In the genomic region with DNA sequence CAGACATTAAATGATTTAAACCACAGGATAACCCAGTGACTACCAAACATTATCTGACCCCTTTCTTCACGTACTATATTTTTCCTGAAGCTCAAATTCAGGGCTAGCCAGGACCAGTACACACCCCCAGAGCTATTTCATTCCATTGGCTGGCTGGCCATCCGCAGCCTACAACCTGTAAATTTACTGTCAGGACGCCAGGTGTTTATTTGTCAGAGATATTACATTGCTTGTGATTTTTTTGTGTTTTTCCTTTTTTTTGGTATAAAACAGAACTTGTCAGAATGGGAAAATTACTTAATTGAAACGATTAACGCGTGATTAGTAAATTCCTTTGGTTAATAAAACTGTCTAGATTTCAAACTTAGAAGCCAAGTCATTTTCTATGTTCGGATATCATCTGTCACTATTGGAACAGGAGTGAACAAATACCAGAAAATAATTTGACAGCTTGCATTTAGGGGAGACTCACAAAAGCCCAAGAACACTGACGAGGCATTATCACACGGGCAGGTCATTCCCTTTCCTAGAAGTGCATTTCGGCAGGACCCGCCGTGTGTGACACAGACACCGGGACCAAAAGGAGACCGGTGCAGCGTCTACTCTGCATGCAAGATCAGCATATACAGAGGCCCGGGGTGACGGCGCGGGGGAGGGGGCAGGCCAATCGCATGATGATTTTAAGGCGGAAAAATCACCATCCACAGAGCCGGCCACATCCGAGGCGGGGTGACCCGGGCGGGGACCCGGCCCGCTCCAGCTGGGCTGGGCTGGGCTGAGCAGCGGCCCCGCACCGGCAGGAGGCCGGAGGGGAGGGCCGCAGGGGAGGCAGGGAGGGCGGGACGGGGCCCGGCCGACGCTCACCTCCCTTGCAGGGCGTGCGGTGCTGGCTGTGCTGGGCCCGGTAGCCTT, we compare ENCODE assay signal across 8 cellular contexts. TPM values are rescaled to one million over a fixed set of nuclear protein-coding genes. Genes with fewer than 3 reads are reported as not detected.
A peak's percentile ranks its signal among the peaks of the same experiment; 100 is the strongest.
DNase-seq lines count a peak whose midpoint lies in the region; TF ChIP-seq lines count a peak whose summit lies in the region.

No MANE protein-coding gene starts in this region.

- H3K4me3 ChIP-seq in GM12875 (ENCODE audit: low read depth, low read length) (peak overlapping the region; percentile 74), MG63 (peak overlapping the region; percentile 67), liver (ENCODE audit: low read depth in 1 of 3, low read length in 3 of 3) (peak overlapping the region; percentile 85 to 99 (median 95))

- peaks cover 35 to 36% of the 10 kb centered on the region in 2 experiments for H3K4me1 Mint-ChIP-seq in H9
- H3K4me1 Mint-ChIP-seq in dendritic cell treated with granulocyte-macrophage colony-stimulating factor and Interleukin-4, amounts not matched to agents 40 ng/mL and 50 ng/mL, for 4 days (ENCODE audit: low read depth): peaks cover 41% of the 10 kb centered on the region

- peaks cover 1 to 20% (median 9%) of the 10 kb centered on the region in 3 experiments; a peak in 6 of 7 replicates for H3K36me3 Mint-ChIP-seq in H9 (ENCODE audit: insufficient read depth in 1 of 3, low read depth in 3 of 3)
- peaks cover 63% of the 10 kb centered on the region for H3K36me3 Mint-ChIP-seq in dendritic cell treated with granulocyte-macrophage colony-stimulating factor and Interleukin-4, amounts not matched to agents 40 ng/mL and 50 ng/mL, for 4 days (ENCODE audit: low read depth)

- peak overlapping the region; percentile 89 for H3K4me2 ChIP-seq in H9 (ENCODE audit: insufficient read depth, insufficient read length, low read length)

- H3K9ac ChIP-seq in H9 (ENCODE audit: extremely low read depth, insufficient read length, low read length) (peak overlapping the region; percentile 87), liver (ENCODE audit: low read depth in 1 of 2, low read length in 2 of 2) (peak overlapping the region; percentile 70 to 92)

- H3K9me3 ChIP-seq in H9 (ENCODE audit: control insufficient read depth, low read depth, low read length) (no peaks in the 10 kb centered on the region), MG63 (no peaks in the 10 kb centered on the region), liver (ENCODE audit: control insufficient read depth in 4 of 4, low read length in 3 of 4) (no peaks in the 10 kb centered on the region)

- H4K5ac ChIP-seq in H9 (ENCODE audit: insufficient read length, low read depth, low read length): no peak overlapping the region

- no peaks in the 10 kb centered on the region for H3K27me3 ChIP-seq in H9 (ENCODE audit: insufficient read depth, low read length)
- H3K27me3 ChIP-seq in MG63: no peaks in the 10 kb centered on the region
- no peaks in the 10 kb centered on the region for H3K27me3 ChIP-seq in liver (ENCODE audit: control insufficient read depth in 4 of 4, insufficient read depth in 4 of 4, low read length in 3 of 4)

- peaks cover 0 to 3% of the 10 kb centered on the region in 2 experiments; a peak in 1 of 5 replicates for H3K9me3 Mint-ChIP-seq in H9
- H3K9me3 Mint-ChIP-seq in dendritic cell treated with granulocyte-macrophage colony-stimulating factor and Interleukin-4, amounts not matched to agents 40 ng/mL and 50 ng/mL, for 4 days: no peaks in the 10 kb centered on the region

- peaks cover 6% of the 10 kb centered on the region for H3K23me2 ChIP-seq in H9 (ENCODE audit: insufficient read length, low read depth, low read length, poor library complexity, severe bottlenecking)

- intact Hi-C loops in dendritic cell treated with granulocyte-macrophage colony-stimulating factor and Interleukin-4, amounts not matched to agents 40 ng/mL and 50 ng/mL, for 4 days (cut with micrococcal nuclease): loop anchor here (2.0 kb wide), 1 partner anchor 39 kb away; no protein-coding TSS in a partner anchor

- no peak for TF ChIP-seq CTCF in GM12875 (IDR thresholded peaks at IDR 0.05; ENCODE audit: borderline replicate concordance, insufficient read depth, low read depth, low read length)
- TF ChIP-seq CTCF in H9 (conservative IDR thresholded peaks at IDR 0.05): no peak
- TF ChIP-seq CTCF in liver (IDR thresholded peaks at IDR 0.05; ENCODE audit: low read depth, low read length, missing input control): no peak

- H3K18ac ChIP-seq in H9 (ENCODE audit: insufficient read length, low read depth, low read length): no peak overlapping the region

- no peak overlapping the region for H3K4ac ChIP-seq in H9 (ENCODE audit: low read depth, low read length)

- DNase-seq in H9 (peak; percentile 52), MG63 (peak; percentile 62), mesenteric fat pad (ENCODE audit: low spot score) (no peak)
- peak; percentile 57 for DNase-seq in activated CD4-positive, alpha-beta T cell treated with anti-CD3 and anti-CD28 coated beads, Interleukin-2, amount 50 U/mL, for 1 hour
- DNase-seq in stimulated activated CD4-positive, alpha-beta T cell treated with anti-CD3 and anti-CD28 coated beads, Interleukin-4, amount 100 ng/mL, for 24 hours: peak; percentile 76

- H3K27me3 Mint-ChIP-seq in H9 (ENCODE audit: low read depth): no peaks in the 10 kb centered on the region
- no peaks in the 10 kb centered on the region for H3K27me3 Mint-ChIP-seq in dendritic cell treated with granulocyte-macrophage colony-stimulating factor and Interleukin-4, amounts not matched to agents 40 ng/mL and 50 ng/mL, for 4 days

- H3T11ph ChIP-seq in H9 (ENCODE audit: low read length): no peak overlapping the region

- H4K20me1 ChIP-seq in H9 (ENCODE audit: control insufficient read depth, insufficient read depth, insufficient read length): no peaks in the 10 kb centered on the region

- H2AFZ ChIP-seq in H9 (ENCODE audit: low read length): no peak overlapping the region

- no peak overlapping the region for H3K56ac ChIP-seq in H9 (ENCODE audit: insufficient read length, low read depth, low read length)

- H3K27ac ChIP-seq in H9 (ENCODE audit: insufficient read length, low read depth, low read length) (peak overlapping the region; percentile 19), liver (ENCODE audit: low read depth in 1 of 2, low read length in 2 of 2) (peak overlapping the region; percentile 79 to 80)

- H2BK20ac ChIP-seq in H9 (ENCODE audit: low read depth, low read length, poor library complexity, severe bottlenecking): no peak overlapping the region

- no peak overlapping the region for H3K23ac ChIP-seq in H9 (ENCODE audit: insufficient read length, low read depth, low read length)

- H2BK120ac ChIP-seq in H9 (ENCODE audit: low read depth, low read length, poor library complexity, severe bottlenecking): no peak overlapping the region

- no peaks in the 10 kb centered on the region for H3K4me1 ChIP-seq in H9 (ENCODE audit: insufficient read depth, low read length)
- peaks cover 11 to 38% (median 18%) of the 10 kb centered on the region in 4 donors for H3K4me1 ChIP-seq in liver (ENCODE audit: control insufficient read depth in 4 of 4, insufficient read depth in 4 of 4, low read length in 3 of 4)

- H3K36me3 ChIP-seq in MG63 (peaks cover 41% of the 10 kb centered on the region), liver (ENCODE audit: control insufficient read depth in 4 of 4, insufficient read depth in 3 of 4, low read depth in 1 of 4, low read length in 3 of 4) (peaks cover 0 to 2% (median 0%) of the 10 kb centered on the region in 4 donors)

- no CpG with 5 or more reads among the region's 41 CpGs for WGBS in H9 (ENCODE audit: extremely low coverage, insufficient read length, low lambda C conversion rate)
- WGBS in liver: 1% methylated on average over 41 of the region's 41 CpGs

- H4K91ac ChIP-seq in H9 (ENCODE audit: insufficient read length, low read depth, low read length): no peak overlapping the region

- H2BK5ac ChIP-seq in H9 (ENCODE audit: insufficient read length, low read length): no peak overlapping the region

- no peak overlapping the region for H4K8ac ChIP-seq in H9 (replicated peaks; ENCODE audit: insufficient read length, low read depth, low read length)

- no peaks in the 10 kb centered on the region for H3K79me1 ChIP-seq in H9 (ENCODE audit: insufficient read depth, low read depth, low read length, poor library complexity, severe bottlenecking)

- no peak overlapping the region for H2AK5ac ChIP-seq in H9 (ENCODE audit: insufficient read length, low read length)

- peak overlapping the region; percentile 91 to 96 for H3K4me3 Mint-ChIP-seq in H9
- peak overlapping the region; percentile 87 for H3K4me3 Mint-ChIP-seq in dendritic cell treated with granulocyte-macrophage colony-stimulating factor and Interleukin-4, amounts not matched to agents 40 ng/mL and 50 ng/mL, for 4 days

- no peak overlapping the region for H3K14ac ChIP-seq in H9 (ENCODE audit: insufficient read depth, low read length)

- no peak for TF ChIP-seq RAD21 in liver (IDR thresholded peaks at IDR 0.05)

- no peak overlapping the region for H2BK15ac ChIP-seq in H9 (ENCODE audit: low read depth, low read length)

- no peak overlapping the region for H2BK12ac ChIP-seq in H9 (ENCODE audit: insufficient read length, low read depth, low read length)

- H3K27ac Mint-ChIP-seq in H9: peak overlapping the region; percentile 73 to 90 (median 80); a peak in 6 of 7 replicates
- peak overlapping the region; percentile 92 for H3K27ac Mint-ChIP-seq in dendritic cell treated with granulocyte-macrophage colony-stimulating factor and Interleukin-4, amounts not matched to agents 40 ng/mL and 50 ng/mL, for 4 days

- H3K79me2 ChIP-seq in H9 (ENCODE audit: insufficient read depth, low read length): peaks cover 10% of the 10 kb centered on the region; the same call in 1 of the 2 replicates

TF ChIP-seq in liver, 16 proteins besides CTCF, POLR2A, EP300 and RAD21 (continues in another document):
- TF ChIP-seq JUND (IDR thresholded peaks at IDR 0.05) (peak in 1 of 2 donors; percentile 7), NR2F2 (IDR thresholded peaks at IDR 0.05) (no peak), FOXA2 (IDR thresholded peaks at IDR 0.05) (no peak), RXRA (IDR thresholded peaks at IDR 0.05) (no peak), EGR1 (IDR thresholded peaks at IDR 0.05; ENCODE audit: low read depth in 2 of 2) (no peak)

RNA-seq across cellular contexts. Expression of a gene that starts 0.9 kb away (rescaled TPM):
- total RNA-seq in H9 (2021) (101 and 102 TPM in 2 replicates), liver (100 to 1,000 TPM; 434 to 601 TPM), mesenteric fat pad (127 TPM)
- total RNA-seq in MG63 (2014; rRNA removed; shearing (Covaris generic); ENCODE audit: low replicate concordance): 300 and 363 TPM in 2 replicates
- 100 to 1,000 TPM; 335 to 400 TPM for polyA plus RNA-seq in liver

RNA-seq across cellular contexts. Expression of a gene that starts 1.3 kb away (rescaled TPM):
- total RNA-seq in H9 (2021): 25.9 and 27.8 TPM in 2 replicates
- 18.6 and 27.0 TPM in 2 replicates for total RNA-seq in MG63 (2014; rRNA removed; shearing (Covaris generic); ENCODE audit: low replicate concordance)
- 10 to 100 TPM; 11.7 to 39.5 TPM for total RNA-seq in liver
- polyA plus RNA-seq in liver: 10 to 100 TPM; 17.4 to 32.3 TPM
- total RNA-seq in mesenteric fat pad: 33.0 TPM
